Comparison of ENCODE assay signal across 8 cellular contexts in the genomic region with DNA sequence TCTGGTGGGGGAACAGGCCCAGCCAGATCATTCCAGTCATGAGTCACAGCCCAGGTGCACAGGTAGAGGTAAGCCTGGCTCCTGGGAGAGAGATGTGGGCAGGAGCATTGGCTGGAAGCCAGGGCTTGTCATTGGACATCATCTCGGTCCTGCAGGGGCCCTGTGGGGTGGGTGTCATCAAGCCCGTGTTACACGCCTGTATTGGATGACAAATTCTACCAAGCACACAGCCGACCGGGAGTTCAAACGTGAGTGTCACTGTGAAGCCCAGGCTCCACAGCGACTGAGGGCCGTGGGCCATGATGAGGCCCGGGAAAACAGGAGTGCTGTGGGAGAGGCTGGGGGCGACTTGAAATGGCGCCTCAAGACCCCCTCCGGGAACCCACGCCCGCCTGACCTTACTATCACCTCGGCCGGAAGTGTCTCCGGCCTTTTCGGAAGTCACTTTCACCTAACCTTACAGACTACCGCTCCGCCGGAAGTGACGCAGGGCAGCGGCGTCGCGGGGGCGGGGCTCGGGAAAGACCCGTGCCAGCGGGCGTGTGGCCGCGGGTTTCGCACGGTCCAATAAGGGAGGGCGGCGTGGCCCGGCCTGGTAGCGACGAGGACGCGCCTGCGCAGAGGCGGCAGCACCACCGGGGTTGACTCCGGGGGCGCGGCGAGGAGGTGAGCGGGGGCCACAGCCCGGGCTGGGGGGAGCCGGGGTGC. TPM values are rescaled to one million over a fixed set of nuclear protein-coding genes. Genes with fewer than 3 reads are reported as not detected.
DNase-seq lines count a peak whose midpoint lies in the region; ATAC-seq and TF ChIP-seq lines count a peak whose summit lies in the region.

TSS of gene FKBP2 (plus strand) at position 629 of the 708 bp plus-strand sequence. CDS start 1,293 bp downstream, outside the sequence.

- CTCF ChIA-PET in AG04449 (lab: Yijun Ruan, JAX) = interaction anchor here (0.8 to 2.1 kb wide), 6 partner anchors 8 to 64 kb away, joined by 3 to 7 read pairs (median 3); partner anchors contain the start of gene PLCB3

- peaks cover 31% of the 10 kb centered on the region for H4K20me1 ChIP-seq in smooth muscle cell (ENCODE audit: low read depth)

- peak; percentile 81 for TF ChIP-seq POLR2A in breast epithelium (IDR thresholded peaks at IDR 0.05)

- H3K79me2 ChIP-seq in smooth muscle cell (ENCODE audit: low read depth) = peaks cover 11% of the 10 kb centered on the region

- POLR2A ChIA-PET in AG04449 (lab: Yijun Ruan, JAX) = interaction anchor here (0.6 to 1.6 kb wide), 9 partner anchors 9 to 59 kb away, joined by 3 to 20 read pairs (median 4); partner anchors contain the start of genes NUDT22 and TRPT1

- H3F3A ChIP-seq in smooth muscle cell (ENCODE audit: low read depth) = peaks cover 17% of the 10 kb centered on the region

- ATAC-seq in GM18873 (IDR thresholded peaks at IDR 0.05; ENCODE audit: low FRiP score, unreplicated experiment) (peak; percentile 44), HG03135 (IDR thresholded peaks at IDR 0.05; ENCODE audit: unreplicated experiment) (peak; percentile 45)

- TF ChIP-seq CTCF in AG04449 (IDR thresholded peaks at IDR 0.05; ENCODE audit: insufficient read depth, low read length, missing control alignments) = no peak
- no peak for TF ChIP-seq CTCF in WERI-Rb-1 (IDR thresholded peaks at IDR 0.05; ENCODE audit: low read depth, low read length)
- TF ChIP-seq CTCF in breast epithelium (IDR thresholded peaks at IDR 0.05) = no peak
- TF ChIP-seq CTCF in smooth muscle cell (IDR thresholded peaks at IDR 0.05; ENCODE audit: borderline replicate concordance, insufficient read depth, poor library complexity, severe bottlenecking) = no peak

- H3K36me3 ChIP-seq in WERI-Rb-1 (peaks cover 45% of the 10 kb centered on the region), breast epithelium (no peaks in the 10 kb centered on the region), smooth muscle cell (ENCODE audit: low read depth) (no peaks in the 10 kb centered on the region)

- H3K4me3 ChIP-seq in AG04449 (ENCODE audit: low read depth, low read length) (peak within 1 kb of the TSS; percentile 88), WERI-Rb-1 (ENCODE audit: low read depth, low read length) (peak within 1 kb of the TSS; percentile 82), breast epithelium (peak within 1 kb of the TSS; percentile 83 to 92 (median 87)), smooth muscle cell (peak within 1 kb of the TSS; percentile 89)

- peak within 1 kb of the TSS; percentile 96 for H3K4me2 ChIP-seq in smooth muscle cell

- DNase-seq in AG04449 (ENCODE audit: low read depth, low spot score) (peak; percentile 64), NCI-H2196 treated with DMSO at 0.1 percent for 48 hours (lab: John Stamatoyannopoulos, UW; ENCODE audit: unreplicated experiment) (peak; percentile 95), WERI-Rb-1 (peak; percentile 95), breast epithelium (ENCODE audit: low spot score in 2 of 2) (peak; percentile 96 to 98), iPS-NIHi11 (ENCODE audit: low spot score) (peak; percentile 91), smooth muscle cell (lab: John Stamatoyannopoulos, UW; ENCODE audit: unreplicated experiment) (peak; percentile 99)

- peaks cover 4 to 13% of the 10 kb centered on the region in 2 donors for H3K4me1 ChIP-seq in breast epithelium
- peaks cover 13% of the 10 kb centered on the region for H3K4me1 ChIP-seq in smooth muscle cell (ENCODE audit: low read depth)

- H3K9me3 ChIP-seq in WERI-Rb-1 (ENCODE audit: severe bottlenecking) (no peaks in the 10 kb centered on the region), breast epithelium (no peaks in the 10 kb centered on the region), smooth muscle cell (replicated peaks; ENCODE audit: low read depth) (no peaks in the 10 kb centered on the region)

- H2AFZ ChIP-seq in smooth muscle cell (ENCODE audit: low read depth) = no peak within 1 kb of the TSS

- H3K9ac ChIP-seq in smooth muscle cell (ENCODE audit: low read depth) = peak within 1 kb of the TSS; percentile 90

- H3K27me3 ChIP-seq in WERI-Rb-1 (ENCODE audit: insufficient read depth, low read depth, severe bottlenecking) (no peaks in the 10 kb centered on the region), breast epithelium (no peaks in the 10 kb centered on the region), smooth muscle cell (ENCODE audit: low read depth) (no peaks in the 10 kb centered on the region)

- intact Hi-C loops in breast epithelium (cut with DNase I; ENCODE audit: low total_unique reads) = no loop called here

- H3K27ac ChIP-seq in WERI-Rb-1 = peak within 1 kb of the TSS; percentile 86
- peak within 1 kb of the TSS; percentile 100 for H3K27ac ChIP-seq in breast epithelium
- peak within 1 kb of the TSS; percentile 93 for H3K27ac ChIP-seq in smooth muscle cell (ENCODE audit: low read depth)

- WGBS in smooth muscle cell (ENCODE audit: low lambda C conversion rate) = 3% methylated on average over 26 of the region's 52 CpGs

RNA-seq across cellular contexts. Expression of gene FKBP2, which starts in this region (rescaled TPM):
- total RNA-seq in breast epithelium (10 to 100 TPM; 51.4 to 77.3 (median 54.6) TPM), smooth muscle cell (31.0 and 51.3 TPM in 2 replicates)
- polyA plus RNA-seq in smooth muscle cell = 231 and 246 TPM in 2 replicates

Comparison
In these comparisons a context has a peak if more than half of its experiments do, and no peak if none do; other contexts are left out.
1. Peak in every context shown above with its lines: DNase-seq, ATAC-seq, H3K4me3 ChIP-seq and H3K27ac ChIP-seq.